Comparison of ENCODE assay signal across 8 cellular contexts in genomic region chr14:105020815-105021655, GRCh38. TPM values are rescaled to one million over a fixed set of nuclear protein-coding genes. Genes with fewer than 3 reads are reported as not detected.
A peak's percentile ranks its signal among the peaks of the same experiment; 100 is the strongest.
DNase-seq lines count a peak whose midpoint lies in the region; ATAC-seq and TF ChIP-seq lines count a peak whose summit lies in the region.

CDCA4 (minus strand) TSS chr14:105021083; CDS start chr14:105011929, 9,154 bp downstream.

- TF ChIP-seq CTCF in kidney epithelial cell (IDR thresholded peaks at IDR 0.05; ENCODE audit: insufficient read depth, low read length, poor library complexity, severe bottlenecking) = no peak

- no peaks in the 10 kb centered on the region for H3K36me3 ChIP-seq in kidney epithelial cell (ENCODE audit: control insufficient read depth, insufficient read depth, low read length)

- H3K4me3 ChIP-seq in kidney epithelial cell (ENCODE audit: low read depth, low read length) = peak within 1 kb of the TSS; percentile 58

- no peaks in the 10 kb centered on the region for H3K27me3 ChIP-seq in kidney epithelial cell (ENCODE audit: control insufficient read depth, insufficient read depth, low read length)

- DNase-seq in AG20443 (ENCODE audit: low spot score) (peak; percentile 100), NCI-H446 treated with DMSO at 0.1 percent for 48 hours (lab: John Stamatoyannopoulos, UW) (peak; percentile 95), cerebellar nuclear complex (lab: John Stamatoyannopoulos, UW) (peak; percentile 63 to 93), kidney epithelial cell (ENCODE audit: low read depth) (peak; percentile 60)
- DNase-seq in activated CD4-positive, alpha-beta T cell treated with anti-CD3 and anti-CD28 coated beads for 1 hour = peak; percentile 96
- DNase-seq in stimulated activated CD4-positive, alpha-beta T cell treated with anti-CD3 and anti-CD28 coated beads, Interleukin-1b, Interleukin-23, amount 100 ng/mL, for 1 hour (ENCODE audit: low read depth in 2 of 2) = peak; percentile 95 to 97

- TF ChIP-seq POLR2A in GM19099 (IDR thresholded peaks at IDR 0.05; ENCODE audit: extremely low read depth, insufficient read length, low read depth) = peak; percentile 89

- ATAC-seq in HG03378 (IDR thresholded peaks at IDR 0.05; ENCODE audit: unreplicated experiment) = peak; percentile 41

RNA-seq across cellular contexts. Expression of gene CDCA4, which starts in this region (rescaled TPM):
- 33.2 and 34.6 TPM in 2 replicates for total RNA-seq in kidney epithelial cell

Comparison
In these comparisons a context has a peak if more than half of its experiments do, and no peak if none do; other contexts are left out.
1. Peak in every context shown above with its lines: DNase-seq, ATAC-seq and H3K4me3 ChIP-seq.